8 cellular contexts compared by ENCODE assay signal in genomic region chr5:98463222-98463621, GRCh38.
"Had no signal": no experiment of that assay in that cellular context is flagged by ENCODE, and none has a peak within 500 bp of the region (broad histone marks: within the 10 kb centered on the region; RNA-seq: fewer than 3 reads in every experiment).

No MANE protein-coding gene starts in this region.

- H3K27ac Mint-ChIP-seq: H9 had no signal

- DNase-seq: GM23248, GOT3, H9, HCEC 1CT, KG1 had no signal

- ATAC-seq: HepG2, K562 had no signal

- H3K27ac ChIP-seq: GM23248, HL-60 had no signal

- H3K4me1 Mint-ChIP-seq: H9 had no signal

- H3K9ac ChIP-seq: GM23248 had no signal

- H3K4me3 ChIP-seq: GM23248, K562 had no signal

- H3K4me3 Mint-ChIP-seq: H9 had no signal
